ENCODE assay signal across 15 cellular contexts in genomic region chr7:25586513-25586912, GRCh38.
"Had no signal": no experiment of that assay in that cellular context is flagged by ENCODE, and none has a peak within 500 bp of the region (broad histone marks: within the 10 kb centered on the region; RNA-seq: fewer than 3 reads in every experiment).

No MANE protein-coding gene starts in this region.

- H3K9me3 ChIP-seq: ascending aorta, left ventricle myocardium inferior, thyroid gland, uterus had no signal

- ATAC-seq: activated T-cell treated with anti-CD3 and anti-CD28 coated beads, Interleukin-2, amount 50 U/mL, for 4 hours had no signal

- H3K27me3 ChIP-seq: ascending aorta, thyroid gland, uterus had no signal

- DNase-seq: activated CD4-positive, alpha-beta memory T cell treated with anti-CD3 and anti-CD28 coated beads for 36 hours; activated CD4-positive, alpha-beta T cell treated with anti-CD3 and anti-CD28 coated beads for 1 hour; activated gamma-delta T cell; activated naive CD8-positive, alpha-beta T cell treated with anti-CD3 and anti-CD28 coated beads, Interleukin-2, amount 10 ng/mL, durations not matched to agents 7 days and 5 days; activated T-cell treated with anti-CD3 and anti-CD28 coated beads, Interleukin-2, amount 50 U/mL, for 4 hours; foreskin melanocyte; head of caudate nucleus; left ventricle myocardium inferior; mesendoderm; nephron progenitor cell; stimulated activated CD4-positive, alpha-beta T cell treated with anti-CD3 and anti-CD28 coated beads, Interleukin-4, amount 100 ng/mL, for 4 hours; T-helper 9 cell; thyroid gland; uterus had no signal

- H3K4me1 ChIP-seq: ascending aorta, left ventricle myocardium inferior, thyroid gland, uterus had no signal

- H3K27ac ChIP-seq: ascending aorta, left ventricle myocardium inferior, thyroid gland, uterus had no signal

- H3K4me3 ChIP-seq: ascending aorta, left ventricle myocardium inferior, thyroid gland, uterus had no signal

- H3K36me3 ChIP-seq: ascending aorta, left ventricle myocardium inferior, thyroid gland, uterus had no signal
